Comparison of ENCODE assay signal across 11 cellular contexts in genomic region chr13:60759499-60759898, GRCh38.
DNase-seq lines count a peak whose midpoint lies in the region; ATAC-seq and TF ChIP-seq lines count a peak whose summit lies in the region.
"Had no signal": no experiment of that assay in that cellular context is flagged by ENCODE, and none has a peak within 500 bp of the region (broad histone marks: within the 10 kb centered on the region; RNA-seq: fewer than 3 reads in every experiment).

No MANE protein-coding gene starts in this region.

- no peaks in the 10 kb centered on the region for H3K9me3 ChIP-seq in lung (ENCODE audit: control insufficient read depth in 2 of 2, insufficient read depth in 1 of 2, low read length in 1 of 2)
- H3K9me3 ChIP-seq in suprapubic skin: no peaks in the 10 kb centered on the region

- no peak overlapping the region for H3K27ac ChIP-seq in lung (ENCODE audit: low read depth in 1 of 2, low read length in 1 of 2)
- H3K27ac ChIP-seq in suprapubic skin: no peak overlapping the region

- no peak overlapping the region for H3K27ac Mint-ChIP-seq in activated T-cell treated with anti-CD3 and anti-CD28 coated beads, Interleukin-2, amount 50 U/mL, for 24 hours
- H3K27ac Mint-ChIP-seq: stimulated activated naive B cell treated with anti-CD40 and anti-IgM and Interleukin-4, amounts not matched to agents 10 μg/mL and 1 μg/mL and 100 μg/mL, for 72 hours; T-helper 17 cell had no signal

- H3K4me3 ChIP-seq in lung: no peak overlapping the region
- no peak overlapping the region for H3K4me3 ChIP-seq in suprapubic skin

- no peak overlapping the region for H3K4me3 Mint-ChIP-seq in activated T-cell treated with anti-CD3 and anti-CD28 coated beads, Interleukin-2, amount 50 U/mL, for 24 hours
- H3K4me3 Mint-ChIP-seq: stimulated activated naive B cell treated with anti-CD40 and anti-IgM and Interleukin-4, amounts not matched to agents 10 μg/mL and 1 μg/mL and 100 μg/mL, for 72 hours; T-helper 17 cell had no signal

- H3K36me3 ChIP-seq in lung (ENCODE audit: control insufficient read depth in 2 of 2, insufficient read depth in 2 of 2, low read length in 2 of 2) (no peaks in the 10 kb centered on the region), suprapubic skin (no peaks in the 10 kb centered on the region)

- no peak for TF ChIP-seq POLR2A in suprapubic skin (IDR thresholded peaks at IDR 0.05)

- H3K9me3 Mint-ChIP-seq in activated T-cell treated with anti-CD3 and anti-CD28 coated beads, Interleukin-2, amount 50 U/mL, for 24 hours: peaks cover 5% of the 10 kb centered on the region

- H3K27me3 ChIP-seq in lung (ENCODE audit: control insufficient read depth, insufficient read depth): no peaks in the 10 kb centered on the region
- no peaks in the 10 kb centered on the region for H3K27me3 ChIP-seq in suprapubic skin

- no peaks in the 10 kb centered on the region for H3K27me3 Mint-ChIP-seq in activated T-cell treated with anti-CD3 and anti-CD28 coated beads, Interleukin-2, amount 50 U/mL, for 24 hours
- H3K27me3 Mint-ChIP-seq: stimulated activated naive B cell treated with anti-CD40 and anti-IgM and Interleukin-4, amounts not matched to agents 10 μg/mL and 1 μg/mL and 100 μg/mL, for 72 hours; T-helper 17 cell had no signal

- no peaks in the 10 kb centered on the region for H3K4me1 Mint-ChIP-seq in activated T-cell treated with anti-CD3 and anti-CD28 coated beads, Interleukin-2, amount 50 U/mL, for 24 hours (ENCODE audit: low read depth)
- H3K4me1 Mint-ChIP-seq: stimulated activated naive B cell treated with anti-CD40 and anti-IgM and Interleukin-4, amounts not matched to agents 10 μg/mL and 1 μg/mL and 100 μg/mL, for 72 hours; T-helper 17 cell had no signal

- peaks cover 0 to 3% of the 10 kb centered on the region in 2 donors for H3K4me1 ChIP-seq in lung (ENCODE audit: control insufficient read depth in 2 of 2, insufficient read depth in 2 of 2, low read length in 2 of 2)
- H3K4me1 ChIP-seq in suprapubic skin: peaks cover 23% of the 10 kb centered on the region

- TF ChIP-seq EP300 in suprapubic skin (IDR thresholded peaks at IDR 0.05): no peak

- H3K36me3 Mint-ChIP-seq in activated T-cell treated with anti-CD3 and anti-CD28 coated beads, Interleukin-2, amount 50 U/mL, for 24 hours (ENCODE audit: low read depth): no peaks in the 10 kb centered on the region
- H3K36me3 Mint-ChIP-seq: stimulated activated naive B cell treated with anti-CD40 and anti-IgM and Interleukin-4, amounts not matched to agents 10 μg/mL and 1 μg/mL and 100 μg/mL, for 72 hours had no signal

- WGBS in lung, 2 donors: 6 to 11% methylated on average over 9 of the region's 9 CpGs
- WGBS in suprapubic skin: 9% methylated on average over 9 of the region's 9 CpGs

- no peak for ATAC-seq in lung (ENCODE audit: insufficient read depth, low FRiP score)
- no peak for ATAC-seq in activated CD4-positive, CD25-positive, alpha-beta regulatory T cell treated with anti-CD3 and anti-CD28 coated beads, Interleukin-2, amount 50 U/mL, for 24 hours
- no peak for ATAC-seq in HG03571 (IDR thresholded peaks at IDR 0.05; ENCODE audit: unreplicated experiment)
- ATAC-seq: stimulated activated naive B cell treated with anti-CD40 and anti-IgM and Interleukin-4, amounts not matched to agents 10 μg/mL and 1 μg/mL and 100 μg/mL, for 72 hours; T-helper 17 cell had no signal

- peak; percentile 95 for DNase-seq in CMK (ENCODE audit: low read depth)
- DNase-seq in OCI-M1 (lab: John Stamatoyannopoulos, UW): peak; percentile 93
- peak; percentile 88 to 92 for DNase-seq in dermis microvascular lymphatic vessel endothelial cell (ENCODE audit: low read depth in 2 of 2)
- peak; percentile 57 for DNase-seq in lung (ENCODE audit: low spot score)
- no peak for DNase-seq in activated T-cell treated with anti-CD3 and anti-CD28 coated beads, Interleukin-2, amount 50 U/mL, for 24 hours
- DNase-seq in suprapubic skin (ENCODE audit: low spot score in 2 of 2): no peak
- DNase-seq: central memory CD4-positive, alpha-beta T cell; stimulated activated naive B cell treated with anti-CD40 and anti-IgM and Interleukin-4, amounts not matched to agents 10 μg/mL and 1 μg/mL and 100 μg/mL, for 72 hours; T-helper 17 cell had no signal

- no peak for TF ChIP-seq CTCF in lung (IDR thresholded peaks at IDR 0.05; ENCODE audit: control extremely low read depth, extremely low read depth)
- no peak for TF ChIP-seq CTCF in suprapubic skin (IDR thresholded peaks at IDR 0.05)

Comparison
In these comparisons a context has a peak if more than half of its experiments do, and no peak if none do; other contexts are left out.
1. DNase-seq: peak in CMK (single experiment), OCI-M1 (single experiment), dermis microvascular lymphatic vessel endothelial cell (2 of 2) and lung (single experiment); none in activated T-cell treated with anti-CD3 and anti-CD28 coated beads, Interleukin-2, amount 50 U/mL, for 24 hours (single experiment) and suprapubic skin (0 of 2).